ENCODE assay signal across 1 cellular context in the genomic region with DNA sequence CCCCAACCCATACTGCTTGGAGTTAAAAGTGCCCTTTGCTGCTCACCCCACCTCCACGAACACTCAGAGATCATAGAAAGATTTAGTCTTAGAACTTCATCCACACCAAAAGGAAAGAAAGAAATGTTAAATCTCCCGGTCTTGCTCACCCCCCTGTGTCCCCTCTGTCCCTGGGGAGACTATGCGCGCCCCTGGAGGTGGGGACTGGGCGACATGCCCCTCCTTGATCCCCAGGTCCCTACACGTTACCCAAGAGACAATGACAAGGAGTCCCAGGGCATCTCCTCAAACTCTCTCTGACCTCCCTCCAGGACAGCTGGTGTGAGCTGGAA.
TF ChIP-seq lines count a peak whose summit lies in the region.

No MANE protein-coding gene starts in this region.

TF ChIP-seq in H1, 55 proteins besides CTCF, POLR2A, EP300 and RAD21 (continued from another document):
- TF ChIP-seq CHD7 (IDR thresholded peaks at IDR 0.05; ENCODE audit: insufficient replicate concordance, low read length), result no peak
- TF ChIP-seq BRCA1 (IDR thresholded peaks at IDR 0.05; ENCODE audit: low read depth, low read length), result no peak
- TF ChIP-seq POLR2AphosphoS5 (IDR thresholded peaks at IDR 0.05; ENCODE audit: low read depth, low read length), result no peak
- no peak for TF ChIP-seq HDAC2 (IDR thresholded peaks at IDR 0.05; ENCODE audit: borderline replicate concordance in 1 of 2, low read depth in 2 of 2, low read length in 2 of 2)
- TF ChIP-seq NANOG (IDR thresholded peaks at IDR 0.05; ENCODE audit: insufficient read depth, low read depth, low read length, poor library complexity, severe bottlenecking), result no peak
- no peak for TF ChIP-seq CTBP2 (IDR thresholded peaks at IDR 0.05; ENCODE audit: borderline replicate concordance, insufficient read depth, insufficient read length, low read length)
- TF ChIP-seq JUN (IDR thresholded peaks at IDR 0.05; ENCODE audit: low read depth, low read length), result no peak
- TF ChIP-seq, protein P1, sequence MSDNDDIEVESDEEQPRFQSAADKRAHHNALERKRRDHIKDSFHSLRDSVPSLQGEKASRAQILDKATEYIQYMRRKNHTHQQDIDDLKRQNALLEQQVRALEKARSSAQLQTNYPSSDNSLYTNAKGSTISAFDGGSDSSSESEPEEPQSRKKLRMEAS (IDR thresholded peaks at IDR 0.05), result no peak
- TF ChIP-seq POU5F1 (IDR thresholded peaks at IDR 0.05; ENCODE audit: low read depth, low read length), result no peak
- TF ChIP-seq SRF (IDR thresholded peaks at IDR 0.05; ENCODE audit: low read depth, low read length), result no peak
- TF ChIP-seq, protein P2, sequence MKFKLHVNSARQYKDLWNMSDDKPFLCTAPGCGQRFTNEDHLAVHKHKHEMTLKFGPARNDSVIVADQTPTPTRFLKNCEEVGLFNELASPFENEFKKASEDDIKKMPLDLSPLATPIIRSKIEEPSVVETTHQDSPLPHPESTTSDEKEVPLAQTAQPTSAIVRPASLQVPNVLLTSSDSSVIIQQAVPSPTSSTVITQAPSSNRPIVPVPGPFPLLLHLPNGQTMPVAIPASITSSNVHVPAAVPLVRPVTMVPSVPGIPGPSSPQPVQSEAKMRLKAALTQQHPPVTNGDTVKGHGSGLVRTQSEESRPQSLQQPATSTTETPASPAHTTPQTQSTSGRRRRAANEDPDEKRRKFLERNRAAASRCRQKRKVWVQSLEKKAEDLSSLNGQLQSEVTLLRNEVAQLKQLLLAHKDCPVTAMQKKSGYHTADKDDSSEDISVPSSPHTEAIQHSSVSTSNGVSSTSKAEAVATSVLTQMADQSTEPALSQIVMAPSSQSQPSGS (IDR thresholded peaks at IDR 0.05; ENCODE audit: low read length), result no peak
- no peak for TF ChIP-seq EGR1 (IDR thresholded peaks at IDR 0.05; ENCODE audit: borderline replicate concordance, low read depth, low read length)
